Comparison of ENCODE assay signal across 1 cellular context in the genomic region with DNA sequence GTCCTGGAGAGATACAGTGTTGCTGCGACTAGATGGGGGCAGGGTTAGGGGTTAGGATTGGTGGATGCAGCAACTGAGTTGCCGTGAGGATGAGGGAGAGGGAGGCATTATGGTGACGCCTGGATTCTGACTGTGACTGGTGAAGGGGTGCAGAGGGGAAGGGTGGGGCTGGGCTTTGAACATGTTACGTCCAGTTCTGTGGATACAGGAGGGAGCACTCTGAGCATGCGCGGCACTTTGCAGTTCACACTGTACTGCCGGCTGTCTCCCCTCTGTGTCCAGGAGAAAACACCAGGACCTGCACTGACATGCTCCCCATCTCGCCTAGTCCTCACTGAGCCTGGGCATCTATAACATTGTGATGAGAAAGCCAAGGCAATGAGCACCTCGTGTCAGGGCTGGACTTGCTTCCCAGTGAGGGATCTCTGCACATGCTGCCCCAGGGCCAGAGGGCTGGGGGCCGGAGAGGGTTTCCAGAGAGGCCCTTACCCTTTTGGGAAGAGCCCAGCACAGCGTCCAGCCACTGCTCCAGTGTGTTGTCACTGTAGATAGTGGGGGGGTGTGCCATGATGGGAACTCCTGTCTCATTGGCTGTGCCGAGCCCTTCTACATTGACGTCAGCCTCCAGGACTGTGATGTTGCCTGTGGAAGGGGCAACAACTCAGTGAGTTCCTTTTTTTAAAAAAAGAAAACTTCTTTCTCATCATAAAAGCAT.
TF ChIP-seq lines count a peak whose summit lies in the region.

No MANE protein-coding gene starts in this region.

TF ChIP-seq in K562, 482 proteins besides CTCF, POLR2A, EP300 and RAD21 (continued from another document):
- TF ChIP-seq, protein P1, sequence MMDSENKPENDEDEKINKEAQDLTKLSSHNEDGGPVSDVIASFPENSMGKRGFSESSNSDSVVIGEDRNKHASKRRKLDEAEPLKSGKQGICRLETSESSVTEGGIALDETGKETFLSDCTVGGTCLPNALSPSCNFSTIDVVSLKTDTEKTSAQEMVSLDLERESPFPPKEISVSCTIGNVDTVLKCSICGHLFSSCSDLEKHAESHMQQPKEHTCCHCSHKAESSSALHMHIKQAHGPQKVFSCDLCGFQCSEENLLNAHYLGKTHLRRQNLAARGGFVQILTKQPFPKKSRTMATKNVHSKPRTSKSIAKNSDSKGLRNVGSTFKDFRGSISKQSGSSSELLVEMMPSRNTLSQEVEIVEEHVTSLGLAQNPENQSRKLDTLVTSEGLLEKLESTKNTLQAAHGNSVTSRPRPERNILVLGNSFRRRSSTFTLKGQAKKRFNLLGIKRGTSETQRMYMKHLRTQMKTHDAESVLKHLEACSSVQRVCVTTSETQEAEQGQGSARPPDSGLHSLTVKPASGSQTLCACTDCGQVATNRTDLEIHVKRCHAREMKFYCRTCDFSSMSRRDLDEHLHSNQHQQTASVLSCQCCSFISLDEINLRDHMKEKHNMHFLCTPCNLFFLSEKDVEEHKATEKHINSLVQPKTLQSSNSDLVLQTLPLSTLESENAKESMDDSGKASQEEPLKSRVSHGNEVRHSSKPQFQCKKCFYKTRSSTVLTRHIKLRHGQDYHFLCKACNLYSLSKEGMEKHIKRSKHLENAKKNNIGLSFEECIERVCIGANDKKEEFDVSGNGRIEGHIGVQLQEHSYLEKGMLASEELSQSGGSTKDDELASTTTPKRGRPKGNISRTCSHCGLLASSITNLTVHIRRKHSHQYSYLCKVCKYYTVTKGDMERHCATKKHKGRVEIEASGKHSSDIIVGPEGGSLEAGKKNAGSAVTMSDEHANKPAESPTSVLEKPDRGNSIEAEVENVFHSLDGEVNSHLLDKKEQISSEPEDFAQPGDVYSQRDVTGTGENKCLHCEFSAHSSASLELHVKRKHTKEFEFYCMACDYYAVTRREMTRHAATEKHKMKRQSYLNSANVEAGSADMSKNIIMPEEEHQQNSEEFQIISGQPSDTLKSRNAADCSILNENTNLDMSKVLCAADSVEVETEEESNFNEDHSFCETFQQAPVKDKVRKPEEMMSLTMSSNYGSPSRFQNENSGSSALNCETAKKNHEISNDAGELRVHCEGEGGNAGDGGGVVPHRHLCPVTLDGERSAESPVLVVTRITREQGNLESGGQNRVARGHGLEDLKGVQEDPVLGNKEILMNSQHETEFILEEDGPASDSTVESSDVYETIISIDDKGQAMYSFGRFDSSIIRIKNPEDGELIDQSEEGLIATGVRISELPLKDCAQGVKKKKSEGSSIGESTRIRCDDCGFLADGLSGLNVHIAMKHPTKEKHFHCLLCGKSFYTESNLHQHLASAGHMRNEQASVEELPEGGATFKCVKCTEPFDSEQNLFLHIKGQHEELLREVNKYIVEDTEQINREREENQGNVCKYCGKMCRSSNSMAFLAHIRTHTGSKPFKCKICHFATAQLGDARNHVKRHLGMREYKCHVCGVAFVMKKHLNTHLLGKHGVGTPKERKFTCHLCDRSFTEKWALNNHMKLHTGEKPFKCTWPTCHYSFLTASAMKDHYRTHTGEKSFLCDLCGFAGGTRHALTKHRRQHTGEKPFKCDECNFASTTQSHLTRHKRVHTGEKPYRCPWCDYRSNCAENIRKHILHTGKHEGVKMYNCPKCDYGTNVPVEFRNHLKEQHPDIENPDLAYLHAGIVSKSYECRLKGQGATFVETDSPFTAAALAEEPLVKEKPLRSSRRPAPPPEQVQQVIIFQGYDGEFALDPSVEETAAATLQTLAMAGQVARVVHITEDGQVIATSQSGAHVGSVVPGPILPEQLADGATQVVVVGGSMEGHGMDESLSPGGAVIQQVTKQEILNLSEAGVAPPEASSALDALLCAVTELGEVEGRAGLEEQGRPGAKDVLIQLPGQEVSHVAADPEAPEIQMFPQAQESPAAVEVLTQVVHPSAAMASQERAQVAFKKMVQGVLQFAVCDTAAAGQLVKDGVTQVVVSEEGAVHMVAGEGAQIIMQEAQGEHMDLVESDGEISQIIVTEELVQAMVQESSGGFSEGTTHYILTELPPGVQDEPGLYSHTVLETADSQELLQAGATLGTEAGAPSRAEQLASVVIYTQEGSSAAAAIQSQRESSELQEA (IDR thresholded peaks at IDR 0.05; ENCODE audit: low read depth), result no peak
- TF ChIP-seq MYBL2 (IDR thresholded peaks at IDR 0.05; ENCODE audit: low read depth) (no peak), MYBL2 (CRISPR knock-in tag; IDR thresholded peaks at IDR 0.05; ENCODE audit: borderline replicate concordance) (no peak)
TF ChIP-seq in K562: peak in this region for 7.
